ENCODE assay signal across 11 cellular contexts in the genomic region with DNA sequence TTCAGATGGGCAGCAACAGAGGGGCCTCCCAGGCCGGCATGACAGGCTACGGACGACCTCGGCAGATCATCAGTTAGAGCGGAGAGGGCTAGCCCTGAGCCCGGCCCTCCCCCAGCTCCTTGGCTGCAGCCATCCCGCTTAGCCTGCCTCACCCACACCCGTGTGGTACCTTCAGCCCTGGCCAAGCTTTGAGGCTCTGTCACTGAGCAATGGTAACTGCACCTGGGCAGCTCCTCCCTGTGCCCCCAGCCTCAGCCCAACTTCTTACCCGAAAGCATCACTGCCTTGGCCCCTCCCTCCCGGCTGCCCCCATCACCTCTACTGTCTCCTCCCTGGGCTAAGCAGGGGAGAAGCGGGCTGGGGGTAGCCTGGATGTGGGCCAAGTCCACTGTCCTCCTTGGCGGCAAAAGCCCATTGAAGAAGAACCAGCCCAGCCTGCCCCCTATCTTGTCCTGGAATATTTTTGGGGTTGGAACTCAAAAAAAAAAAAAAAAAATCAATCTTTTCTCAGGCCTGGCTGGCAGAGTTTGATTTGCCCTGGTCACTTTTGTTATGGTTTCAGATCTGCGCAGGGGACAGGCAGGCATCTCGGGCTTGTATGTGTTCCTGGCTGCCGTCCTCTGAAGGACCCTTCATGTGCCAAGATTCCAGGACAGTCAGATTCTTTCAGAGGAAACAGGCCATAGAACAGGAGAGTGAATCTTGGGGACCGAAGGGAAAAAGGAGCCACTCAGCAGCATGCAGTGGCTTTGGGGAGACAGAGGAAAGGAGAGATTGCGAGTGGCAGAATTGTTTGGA. TPM values are rescaled to one million over a fixed set of nuclear protein-coding genes. Genes with fewer than 3 reads are reported as not detected.
DNase-seq lines count a peak whose midpoint lies in the region; ATAC-seq and TF ChIP-seq lines count a peak whose summit lies in the region.
"Had no signal": no experiment of that assay in that cellular context is flagged by ENCODE, and none has a peak within 500 bp of the region (broad histone marks: within the 10 kb centered on the region; RNA-seq: fewer than 3 reads in every experiment).

No MANE protein-coding gene starts in this region.

- DNase-seq in Right ventricle myocardium inferior (ENCODE audit: missing footprints) = peak; percentile 57
- DNase-seq in cardiac septum (ENCODE audit: low spot score) = no peak
- no peak for DNase-seq in dorsolateral prefrontal cortex
- no peak for DNase-seq in type B pancreatic cell (ENCODE audit: extremely low spot score, unreplicated experiment)
- no peak for DNase-seq in foreskin melanocyte
- DNase-seq in colonic mucosa = no peak
- DNase-seq: islet precursor cell, NCI-H1105 treated with DMSO at 0.1 percent for 48 hours, upper lobe of right lung had no signal

- H3K9me3 Mint-ChIP-seq in nephron (no peaks in the 10 kb centered on the region), type B pancreatic cell (no peaks in the 10 kb centered on the region)

- H3K4me3 Mint-ChIP-seq in nephron (no peak overlapping the region), type B pancreatic cell (no peak overlapping the region)

- H3K27ac Mint-ChIP-seq in nephron (peak overlapping the region; percentile 46 to 86 (median 68)), type B pancreatic cell (peak overlapping the region; percentile 76)

- intact Hi-C loops in Right ventricle myocardium inferior (cut with DNase I) (loop anchor here (5.0 kb wide), 1 partner anchor 72 kb away; no protein-coding TSS in a partner anchor), cardiac septum (cut with DNase I) (no loop called here), dorsolateral prefrontal cortex (cut with DNase I) (loop anchor here in 1 of 2 donors (5.0 kb wide), 1 partner anchor 72 kb away; no protein-coding TSS in a partner anchor), colonic mucosa (cut with DNase I) (no loop called here)

- H3K27me3 ChIP-seq in dorsolateral prefrontal cortex = no peaks in the 10 kb centered on the region
- no peaks in the 10 kb centered on the region for H3K27me3 ChIP-seq in colonic mucosa
- H3K27me3 ChIP-seq: upper lobe of right lung had no signal

- H3K27me3 Mint-ChIP-seq in nephron (ENCODE audit: low read depth) = no peaks in the 10 kb centered on the region
- H3K27me3 Mint-ChIP-seq in type B pancreatic cell = no peaks in the 10 kb centered on the region

- peak overlapping the region in 3 of 59 donors; percentile 15 to 57 (median 46) for H3K4me3 ChIP-seq in dorsolateral prefrontal cortex
- no peak overlapping the region for H3K4me3 ChIP-seq in colonic mucosa
- H3K4me3 ChIP-seq: upper lobe of right lung had no signal

- no peak for ATAC-seq in Right ventricle myocardium inferior
- no peak for ATAC-seq in GM21360 (IDR thresholded peaks at IDR 0.05; ENCODE audit: unreplicated experiment)
- ATAC-seq: upper lobe of right lung had no signal

- H3K36me3 Mint-ChIP-seq in nephron (ENCODE audit: low read depth) = peaks cover 26% of the 10 kb centered on the region
- H3K36me3 Mint-ChIP-seq in type B pancreatic cell = peaks cover 11% of the 10 kb centered on the region

- H3K4me1 Mint-ChIP-seq in nephron (peaks cover 38% of the 10 kb centered on the region), type B pancreatic cell (ENCODE audit: unreplicated experiment) (peaks cover 7% of the 10 kb centered on the region)

- no peaks in the 10 kb centered on the region for H3K36me3 ChIP-seq in colonic mucosa

- H3K27ac ChIP-seq in dorsolateral prefrontal cortex (peak overlapping the region in 47 of 59 donors; percentile 0 to 78 (median 49)), colonic mucosa (no peak overlapping the region)

- H3K9ac ChIP-seq in colonic mucosa (ENCODE audit: low read depth in 2 of 2, low read length in 2 of 2) = no peak overlapping the region

- no peaks in the 10 kb centered on the region for H3K9me3 ChIP-seq in colonic mucosa
- H3K9me3 ChIP-seq: upper lobe of right lung had no signal

- H3K4me1 ChIP-seq in colonic mucosa = no peaks in the 10 kb centered on the region

- no peak for TF ChIP-seq CTCF in dorsolateral prefrontal cortex (IDR thresholded peaks at IDR 0.05 in 54 of 56, conservative IDR thresholded peaks at IDR 0.05 in 2 of 56; ENCODE audit: low read depth in 1 of 56, partially characterized antibody in 56 of 56)
- TF ChIP-seq CTCF in nephron (IDR thresholded peaks at IDR 0.05; ENCODE audit: unreplicated experiment in 3 of 3) = no peak
- TF ChIP-seq CTCF in type B pancreatic cell (conservative IDR thresholded peaks at IDR 0.05) = no peak
- TF ChIP-seq CTCF in colonic mucosa (IDR thresholded peaks at IDR 0.05) = no peak

RNA-seq across cellular contexts. Expression of gene TAGLN, which starts 5.3 kb away (rescaled TPM):
- total RNA-seq in Right ventricle myocardium inferior (122 TPM), cardiac septum (317 TPM), dorsolateral prefrontal cortex (1,000 to 10,000 TPM in 1 of 120 experiments, 100 to 1,000 TPM in 34, 10 to 100 TPM in 85; 19.4 to 1,046 (median 66.3) TPM), type B pancreatic cell (ENCODE audit: low replicate concordance) (97.9 and 106 TPM in 2 replicates), colonic mucosa (100 to 1,000 TPM in 1 of 2 donors, 10 to 100 TPM in 1; 86.8 to 989 TPM)

RNA-seq across cellular contexts. Expression of gene SIDT2, which starts 25.9 kb away (rescaled TPM):
- total RNA-seq in Right ventricle myocardium inferior (26.1 TPM), cardiac septum (25.3 TPM), dorsolateral prefrontal cortex (100 to 1,000 TPM in 5 of 120 experiments, 10 to 100 TPM in 115; 44.3 to 113 (median 69.8) TPM), type B pancreatic cell (ENCODE audit: low replicate concordance) (53.1 and 62.0 TPM in 2 replicates), colonic mucosa (10 to 100 TPM; 42.9 to 69.3 TPM)

RNA-seq across cellular contexts. Expression of gene PCSK7, which starts 27.4 kb away (rescaled TPM):
- 26.7 TPM for total RNA-seq in Right ventricle myocardium inferior
- total RNA-seq in cardiac septum = 45.5 TPM
- total RNA-seq in dorsolateral prefrontal cortex = 100 to 1,000 TPM in 1 of 120 experiments, 10 to 100 TPM in 119; 41.1 to 101 (median 67.5) TPM
- 54.6 and 61.1 TPM in 2 replicates for total RNA-seq in type B pancreatic cell (ENCODE audit: low replicate concordance)
- 100 to 1,000 TPM; 111 to 195 TPM for total RNA-seq in colonic mucosa

RNA-seq across cellular contexts. Expression of gene RNF214, which starts 28.0 kb away (rescaled TPM):
- 17.3 TPM for total RNA-seq in Right ventricle myocardium inferior
- total RNA-seq in cardiac septum = 27.6 TPM
- 10 to 100 TPM; 29.4 to 57.9 (median 42.5) TPM for total RNA-seq in dorsolateral prefrontal cortex
- total RNA-seq in type B pancreatic cell (ENCODE audit: low replicate concordance) = 29.0 and 34.7 TPM in 2 replicates
- total RNA-seq in colonic mucosa = 10 to 100 TPM; 20.0 to 20.3 TPM
